Comparison of ENCODE assay signal across 11 cellular contexts in the genomic region with DNA sequence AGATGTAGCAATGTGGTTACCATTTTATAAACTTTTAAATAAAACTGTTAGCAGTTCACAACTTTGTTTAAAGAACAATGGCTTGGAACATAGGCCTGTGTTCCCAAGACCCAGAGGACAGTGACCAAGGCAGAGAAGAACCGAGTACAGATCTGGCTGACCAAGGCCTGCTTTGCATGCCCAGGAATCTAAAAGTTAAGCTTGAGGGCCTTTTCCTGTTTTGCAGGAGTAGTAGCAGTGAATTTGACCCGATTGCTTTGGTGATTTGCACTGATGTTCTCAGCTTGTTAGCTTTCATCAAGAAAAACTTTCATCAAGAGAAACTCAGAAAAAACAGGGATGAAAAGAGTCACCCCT. TPM values are rescaled to one million over a fixed set of nuclear protein-coding genes. Genes with fewer than 3 reads are reported as not detected.
A peak's percentile ranks its signal among the peaks of the same experiment; 100 is the strongest.
DNase-seq lines count a peak whose midpoint lies in the region; ATAC-seq and TF ChIP-seq lines count a peak whose summit lies in the region.
"Had no signal": no experiment of that assay in that cellular context is flagged by ENCODE, and none has a peak within 500 bp of the region (broad histone marks: within the 10 kb centered on the region; RNA-seq: fewer than 3 reads in every experiment).

No MANE protein-coding gene starts in this region.

- H3K27me3 ChIP-seq in PC-3 (ENCODE audit: low read length) (no peaks in the 10 kb centered on the region), stomach (no peaks in the 10 kb centered on the region)
- H3K27me3 ChIP-seq: pancreas, suprapubic skin had no signal

- peak overlapping the region; percentile 80 for H3K27ac Mint-ChIP-seq in activated T-cell treated with anti-CD3 and anti-CD28 coated beads, Interleukin-2, amount 50 U/mL, for 72 hours

- peak overlapping the region; percentile 6; the same call in 1 of the 2 replicates for H3K9ac ChIP-seq in PC-3 (ENCODE audit: low read length)

- H2AFZ ChIP-seq in PC-3 (ENCODE audit: low read length) = no peak overlapping the region

- peaks cover 41% of the 10 kb centered on the region for H3K4me1 Mint-ChIP-seq in activated T-cell treated with anti-CD3 and anti-CD28 coated beads, Interleukin-2, amount 50 U/mL, for 72 hours (ENCODE audit: low read depth)
- no peaks in the 10 kb centered on the region for H3K4me1 Mint-ChIP-seq in activated T-cell treated with anti-CD3 and anti-CD28 coated beads, Interleukin-2, amount 50 U/mL, for 4 hours (ENCODE audit: low read depth)

- TF ChIP-seq CTCF in PC-3 (conservative IDR thresholded peaks at IDR 0.05; ENCODE audit: low read depth, low read length) = no peak
- TF ChIP-seq CTCF in stomach (IDR thresholded peaks at IDR 0.05) = no peak

- no TSS peak for BruUV-seq in PC-3 (replicated peaks; lab: Mats Ljungman, UMichigan)

- WGBS in stomach, 5 donors = 55 to 70% (median 62%) methylated on average over 2 of the region's 2 CpGs

- H3K9me3 ChIP-seq in PC-3 (ENCODE audit: low read length) (no peaks in the 10 kb centered on the region), stomach (no peaks in the 10 kb centered on the region)
- H3K9me3 ChIP-seq: pancreas, suprapubic skin had no signal

- no peak for TF ChIP-seq POLR2A in stomach (IDR thresholded peaks at IDR 0.05)

- 0 out of 2 replicates have a peak, but pooled peaks cover 4% of the 10 kb centered on the region for H4K20me1 ChIP-seq in PC-3 (ENCODE audit: low read length)

- H3K4me3 Mint-ChIP-seq in activated T-cell treated with anti-CD3 and anti-CD28 coated beads, Interleukin-2, amount 50 U/mL, for 72 hours = peak overlapping the region in 1 of 2 donors; percentile 23
- H3K4me3 Mint-ChIP-seq in activated T-cell treated with anti-CD3 and anti-CD28 coated beads, Interleukin-2, amount 50 U/mL, for 4 hours = no peak overlapping the region

- no peaks in the 10 kb centered on the region for H3K36me3 ChIP-seq in PC-3 (ENCODE audit: low read depth, low read length)
- no peaks in the 10 kb centered on the region for H3K36me3 ChIP-seq in stomach
- H3K36me3 ChIP-seq: pancreas, suprapubic skin had no signal

- H3K27ac ChIP-seq in PC-3 (ENCODE audit: low read length) (peak overlapping the region; percentile 88), stomach (peak overlapping the region in 3 of 5 donors; percentile 13 to 40 (median 32))
- H3K27ac ChIP-seq: suprapubic skin had no signal

- TF ChIP-seq EP300 in stomach (IDR thresholded peaks at IDR 0.05) = no peak

- peaks cover 63% of the 10 kb centered on the region for H3K4me1 ChIP-seq in PC-3 (ENCODE audit: insufficient read depth, low read length)
- H3K4me1 ChIP-seq in stomach = peaks cover 19 to 62% (median 37%) of the 10 kb centered on the region in 4 donors

- no peaks in the 10 kb centered on the region for H3K9me2 ChIP-seq in PC-3 (replicated peaks; ENCODE audit: low read length)

- peaks cover 2 to 4% of the 10 kb centered on the region in 2 donors for H3K9me3 Mint-ChIP-seq in activated T-cell treated with anti-CD3 and anti-CD28 coated beads, Interleukin-2, amount 50 U/mL, for 72 hours
- no peaks in the 10 kb centered on the region for H3K9me3 Mint-ChIP-seq in activated T-cell treated with anti-CD3 and anti-CD28 coated beads, Interleukin-2, amount 50 U/mL, for 4 hours

- no peaks in the 10 kb centered on the region for H3K79me2 ChIP-seq in PC-3 (ENCODE audit: low read length)

- H3K4me2 ChIP-seq in PC-3 (ENCODE audit: low read length) = peak overlapping the region; percentile 66

- peak in 1 of 2 donors; percentile 8 for DNase-seq in activated T-cell treated with anti-CD3 and anti-CD28 coated beads, Interleukin-2, amount 50 U/mL, for 72 hours
- DNase-seq in activated T-cell treated with anti-CD3 and anti-CD28 coated beads, Interleukin-2, amount 50 U/mL, for 4 hours = no peak
- DNase-seq in PC-3 = no peak
- no peak for DNase-seq in stomach
- no peak for DNase-seq in DMS153 treated with DMSO at 0.1 percent for 48 hours (lab: John Stamatoyannopoulos, UW; ENCODE audit: unreplicated experiment)
- no peak for DNase-seq in NCI-H2196 treated with DMSO at 0.1 percent for 48 hours (lab: John Stamatoyannopoulos, UW; ENCODE audit: unreplicated experiment)
- no peak for DNase-seq in OCI-M2 (lab: John Stamatoyannopoulos, UW; ENCODE audit: unreplicated experiment)
- DNase-seq: H7 had no signal

- CTCF ChIA-PET in PC-3 (lab: Charles Lee) = interaction anchor here (0.9 to 1.3 kb wide), 2 partner anchors 57 to 261 kb away, joined by 3 read pairs; no protein-coding TSS in a partner anchor

- POLR2A ChIA-PET in PC-3 (lab: Charles Lee; ENCODE audit: unreplicated experiment) = interaction anchor here (0.8 kb wide), 2 partner anchors 150 to 156 kb away, joined by 5 read pairs; a partner anchor contains a TSS

- H3K36me3 Mint-ChIP-seq in activated T-cell treated with anti-CD3 and anti-CD28 coated beads, Interleukin-2, amount 50 U/mL, for 72 hours (ENCODE audit: insufficient read depth in 2 of 2) = peaks cover 4 to 11% of the 10 kb centered on the region in 2 donors
- H3K36me3 Mint-ChIP-seq in activated T-cell treated with anti-CD3 and anti-CD28 coated beads, Interleukin-2, amount 50 U/mL, for 4 hours (ENCODE audit: insufficient read depth) = peaks cover 7% of the 10 kb centered on the region

- ATAC-seq in activated T-cell treated with anti-CD3 and anti-CD28 coated beads, Interleukin-2, amount 50 U/mL, for 72 hours (replicated peaks in 1 of 2) = peak in 1 of 2 donors; percentile 15
- ATAC-seq in activated T-cell treated with anti-CD3 and anti-CD28 coated beads, Interleukin-2, amount 50 U/mL, for 4 hours = no peak
- ATAC-seq in HG02763 (IDR thresholded peaks at IDR 0.05; ENCODE audit: unreplicated experiment) = peak; percentile 40
- no peak for ATAC-seq in PC-3

- H3K27me3 Mint-ChIP-seq in activated T-cell treated with anti-CD3 and anti-CD28 coated beads, Interleukin-2, amount 50 U/mL, for 72 hours (ENCODE audit: low read depth) = no peaks in the 10 kb centered on the region
- H3K27me3 Mint-ChIP-seq in activated T-cell treated with anti-CD3 and anti-CD28 coated beads, Interleukin-2, amount 50 U/mL, for 4 hours (ENCODE audit: low read depth) = no peaks in the 10 kb centered on the region

- H3F3A ChIP-seq in PC-3 (ENCODE audit: low read length, unreplicated experiment) = peaks cover 5% of the 10 kb centered on the region

- intact Hi-C loops in PC-3 (cut with micrococcal nuclease) = loop anchor here (2.0 kb wide), 1 partner anchor 262 kb away; no protein-coding TSS in a partner anchor
- intact Hi-C loops in stomach (cut with DNase I; ENCODE audit: low total_unique reads) = no loop called here

- no peak overlapping the region for H3K4me3 ChIP-seq in PC-3 (ENCODE audit: low read length)
- no peak overlapping the region for H3K4me3 ChIP-seq in stomach
- H3K4me3 ChIP-seq: pancreas, suprapubic skin had no signal

RNA-seq across cellular contexts. Expression of a gene that starts 9.9 kb away (rescaled TPM):
- total RNA-seq in activated T-cell treated with anti-CD3 and anti-CD28 coated beads, Interleukin-2, amount 50 U/mL, for 72 hours = under 1 TPM; 0.46 to 0.93 TPM
- total RNA-seq in activated T-cell treated with anti-CD3 and anti-CD28 coated beads, Interleukin-2, amount 50 U/mL, for 4 hours = under 1 TPM in 2 of 3 donors, not detected in 1; 0.08 to 0.28 TPM
- total RNA-seq in PC-3 (2014; rRNA removed) (not detected in 2 replicates), stomach (10 to 100 TPM; 48.7 to 97.3 (median 59.8) TPM)
- polyA plus RNA-seq in stomach = 10 to 100 TPM; 10.6 to 98.4 (median 24.6) TPM

Comparison
In these comparisons a context has a peak if more than half of its experiments do, and no peak if none do; other contexts are left out.
1. RNA of a gene that starts 9.9 kb away (total RNA-seq): 48.7 to 97.3 TPM in stomach; 0.46 to 0.93 TPM in activated T-cell treated with anti-CD3 and anti-CD28 coated beads, Interleukin-2, amount 50 U/mL, for 72 hours, 0.08 to 0.28 TPM in activated T-cell treated with anti-CD3 and anti-CD28 coated beads, Interleukin-2, amount 50 U/mL, for 4 hours and not detected in PC-3; every median in the first group is over 10 times any median in the second.